ENCODE assay signal across 11 cellular contexts in genomic region chr15:85786778-85787114, GRCh38. TPM values are rescaled to one million over a fixed set of nuclear protein-coding genes. Genes with fewer than 3 reads are reported as not detected.
DNase-seq lines count a peak whose midpoint lies in the region; ATAC-seq and TF ChIP-seq lines count a peak whose summit lies in the region.
"Had no signal": no experiment of that assay in that cellular context is flagged by ENCODE, and none has a peak within 500 bp of the region (broad histone marks: within the 10 kb centered on the region; RNA-seq: fewer than 3 reads in every experiment).

No MANE protein-coding gene starts in this region.

- no peaks in the 10 kb centered on the region for H3K9me3 ChIP-seq in right atrium auricular region
- no peaks in the 10 kb centered on the region for H3K9me3 ChIP-seq in right cardiac atrium (ENCODE audit: control insufficient read depth, low read length)
- H3K9me3 ChIP-seq in uterus, result no peaks in the 10 kb centered on the region

- TF ChIP-seq CTCF in right atrium auricular region (IDR thresholded peaks at IDR 0.05) (no peak), MCF 10A (IDR thresholded peaks at IDR 0.05; ENCODE audit: unreplicated experiment) (no peak), neural crest cell (conservative IDR thresholded peaks at IDR 0.05) (no peak), uterus (IDR thresholded peaks at IDR 0.05) (no peak)

- intact Hi-C loops in right cardiac atrium (cut with DNase I) (no loop called here), MCF 10A (cut with micrococcal nuclease) (no loop called here), uterus (cut with DNase I; ENCODE audit: low total_unique reads) (no loop called here)

- H3K4me3 Mint-ChIP-seq in MCF 10A (ENCODE audit: unreplicated experiment), result no peak overlapping the region
- peak overlapping the region; percentile 15 for H3K4me3 Mint-ChIP-seq in neural crest cell

- H3K27me3 Mint-ChIP-seq in MCF 10A (ENCODE audit: insufficient read depth, unreplicated experiment), result no peaks in the 10 kb centered on the region
- no peaks in the 10 kb centered on the region for H3K27me3 Mint-ChIP-seq in neural crest cell (ENCODE audit: low read depth)
- H3K27me3 Mint-ChIP-seq: activated T-cell treated with anti-CD3 and anti-CD28 coated beads, Interleukin-2, amount 50 U/mL, for 24 hours had no signal

- WGBS in right cardiac atrium, result 91% methylated on average over 3 of the region's 3 CpGs

- H3K27ac Mint-ChIP-seq in MCF 10A (ENCODE audit: low read depth, unreplicated experiment) (peak overlapping the region; percentile 63), neural crest cell (ENCODE audit: unreplicated experiment) (no peak overlapping the region)

- H3K36me3 Mint-ChIP-seq in MCF 10A (ENCODE audit: insufficient read depth, unreplicated experiment) (no peaks in the 10 kb centered on the region), neural crest cell (ENCODE audit: low read depth) (peaks cover 7% of the 10 kb centered on the region)

- DNase-seq in right atrium auricular region (ENCODE audit: low spot score) (no peak), right cardiac atrium (no peak), MCF 10A (ENCODE audit: unreplicated experiment) (no peak), neural crest cell (ENCODE audit: low read depth, low spot score) (no peak), uterus (no peak), NOMO-1 treated with DMSO at 0.1 percent for 48 hours (lab: John Stamatoyannopoulos, UW; ENCODE audit: unreplicated experiment) (no peak)
- DNase-seq: activated CD4-positive, CD25-positive, alpha-beta regulatory T cell; activated T-cell treated with anti-CD3 and anti-CD28 coated beads, Interleukin-2, amount 50 U/mL, for 24 hours had no signal

- POLR2A ChIA-PET in MCF 10A (lab: Yijun Ruan, JAX), result interaction anchor here (1.0 to 2.0 kb wide), 5 partner anchors 8 to 39 kb away, joined by 3 to 13 read pairs (median 4); partner anchors contain the start of gene KLHL25

- peaks cover 0 to 22% of the 10 kb centered on the region in 2 donors for H3K4me1 ChIP-seq in right atrium auricular region
- H3K4me1 ChIP-seq in right cardiac atrium (ENCODE audit: control insufficient read depth, insufficient read depth, low read length), result peaks cover 11% of the 10 kb centered on the region
- peaks cover 0 to 3% of the 10 kb centered on the region in 2 donors for H3K4me1 ChIP-seq in uterus

- no peak for TF ChIP-seq POLR2A in uterus (IDR thresholded peaks at IDR 0.05)

- CTCF ChIA-PET in MCF 10A (lab: Yijun Ruan, JAX), result interaction anchor here (0.6 to 7.2 kb wide), 8 partner anchors 9 to 201 kb away, joined by 3 to 42 read pairs (median 3); no protein-coding TSS in a partner anchor

- no TSS peak for BruUV-seq in MCF 10A (replicated peaks; lab: Mats Ljungman, UMichigan)

- no peaks in the 10 kb centered on the region for H3K27me3 ChIP-seq in right atrium auricular region
- H3K27me3 ChIP-seq in right cardiac atrium (ENCODE audit: control insufficient read depth, insufficient read depth), result no peaks in the 10 kb centered on the region
- H3K27me3 ChIP-seq in uterus, result no peaks in the 10 kb centered on the region
- H3K27me3 ChIP-seq: foreskin keratinocyte had no signal

- H3K4me3 ChIP-seq in right atrium auricular region, result no peak overlapping the region
- H3K4me3 ChIP-seq in right cardiac atrium (ENCODE audit: low read length), result no peak overlapping the region
- no peak overlapping the region for H3K4me3 ChIP-seq in uterus

- H3K27ac ChIP-seq in right atrium auricular region (peak overlapping the region; percentile 57 to 63), right cardiac atrium (ENCODE audit: low read length) (no peak overlapping the region), uterus (peak overlapping the region in 1 of 2 donors; percentile 44)
- H3K27ac ChIP-seq: foreskin keratinocyte had no signal

- ATAC-seq in right cardiac atrium, result no peak
- no peak for ATAC-seq in HG02588 (IDR thresholded peaks at IDR 0.05; ENCODE audit: unreplicated experiment)
- no peak for ATAC-seq in HG02973 (IDR thresholded peaks at IDR 0.05; ENCODE audit: unreplicated experiment)

- no peaks in the 10 kb centered on the region for H3K36me3 ChIP-seq in right atrium auricular region
- no peaks in the 10 kb centered on the region for H3K36me3 ChIP-seq in uterus

- H3K4me1 Mint-ChIP-seq in MCF 10A (ENCODE audit: insufficient read depth, unreplicated experiment), result peaks cover 12% of the 10 kb centered on the region
- peaks cover 69% of the 10 kb centered on the region for H3K4me1 Mint-ChIP-seq in neural crest cell

- H3K9me3 Mint-ChIP-seq in MCF 10A (ENCODE audit: unreplicated experiment) (no peaks in the 10 kb centered on the region), neural crest cell (no peaks in the 10 kb centered on the region)
- H3K9me3 Mint-ChIP-seq: activated T-cell treated with anti-CD3 and anti-CD28 coated beads, Interleukin-2, amount 50 U/mL, for 24 hours had no signal

RNA-seq across cellular contexts. Expression of gene KLHL25, which starts 8.0 kb away (rescaled TPM):
- total RNA-seq in right atrium auricular region (1 to 10 TPM; 4.1 TPM), right cardiac atrium (1 to 10 TPM; 3.4 to 6.6 (median 5.3) TPM), MCF 10A (2022) (3.1 and 3.3 TPM in 2 replicates), neural crest cell (17.9 and 19.3 TPM in 2 replicates), uterus (10 to 100 TPM in 2 of 4 donors, 1 to 10 TPM in 2; 6.2 to 19.5 (median 11.9) TPM)
- polyA plus RNA-seq in right cardiac atrium, result 4.1 TPM
